In genomic region chr2:235390108-235390815, GRCh38 we compare ENCODE assay signal across 9 cellular contexts.
DNase-seq lines count a peak whose midpoint lies in the region; ATAC-seq lines count a peak whose summit lies in the region.
"Had no signal": no experiment of that assay in that cellular context is flagged by ENCODE, and none has a peak within 500 bp of the region (broad histone marks: within the 10 kb centered on the region; RNA-seq: fewer than 3 reads in every experiment).

No MANE protein-coding gene starts in this region.

- no peak overlapping the region for H3K4me3 ChIP-seq in Karpas-422 (ENCODE audit: low read length)

- H3K27ac ChIP-seq in Karpas-422 (ENCODE audit: low read length): no peak overlapping the region
- H3K27ac ChIP-seq: 22Rv1 had no signal

- no peaks in the 10 kb centered on the region for H4K20me1 ChIP-seq in Karpas-422 (ENCODE audit: insufficient read depth, low read depth, low read length)

- H3K4me1 ChIP-seq in Karpas-422 (ENCODE audit: low read length): peaks cover 4% of the 10 kb centered on the region; the same call in 1 of the 2 replicates

- H3K36me3 ChIP-seq in Karpas-422 (ENCODE audit: insufficient read depth, low read length): no peaks in the 10 kb centered on the region

- ATAC-seq in GM19324 (IDR thresholded peaks at IDR 0.05; ENCODE audit: low FRiP score, unreplicated experiment) (no peak), HG03439 (IDR thresholded peaks at IDR 0.05; ENCODE audit: unreplicated experiment) (no peak), GM19397 (IDR thresholded peaks at IDR 0.05; ENCODE audit: unreplicated experiment) (no peak)

- H3K4me2 ChIP-seq in Karpas-422 (ENCODE audit: low read depth, low read length, poor library complexity, severe bottlenecking): no peak overlapping the region

- 0 out of 2 replicates have a peak overlapping the region, but pooled peaks have one; percentile 7 for H2AFZ ChIP-seq in Karpas-422 (ENCODE audit: low read length)

- H3K9me3 ChIP-seq in Karpas-422 (ENCODE audit: low read length): no peaks in the 10 kb centered on the region

- H3K27me3 ChIP-seq in Karpas-422 (ENCODE audit: low read length): no peaks in the 10 kb centered on the region

- no peak overlapping the region for H3K9ac ChIP-seq in Karpas-422 (ENCODE audit: low read length)

- DNase-seq in NCI-H2107 (lab: John Stamatoyannopoulos, UW) (peak; percentile 7), NCI-H2107 treated with DMSO at 0.1 percent for 48 hours (lab: John Stamatoyannopoulos, UW; ENCODE audit: unreplicated experiment) (no peak), Karpas-422 (peak; percentile 66), activated T-cell treated with anti-CD3 and anti-CD28 coated beads for 1 hour (ENCODE audit: low read depth) (peak; percentile 12), myocyte (ENCODE audit: low read depth) (peak; percentile 87)

- H3K79me2 ChIP-seq in Karpas-422 (ENCODE audit: low read length): no peaks in the 10 kb centered on the region

- no peaks in the 10 kb centered on the region for H3K9me2 ChIP-seq in Karpas-422 (replicated peaks; ENCODE audit: insufficient read depth, low read length)
